27 cellular contexts compared by ENCODE assay signal in genomic region chr14:63689132-63689531, GRCh38.
"Had no signal": no experiment of that assay in that cellular context is flagged by ENCODE, and none has a peak within 500 bp of the region (broad histone marks: within the 10 kb centered on the region; RNA-seq: fewer than 3 reads in every experiment).

No MANE protein-coding gene starts in this region.

- H3K27me3 Mint-ChIP-seq: dendritic cell treated with granulocyte-macrophage colony-stimulating factor and Interleukin-4, amounts not matched to agents 40 ng/mL and 50 ng/mL, for 4 days; effector memory CD8-positive, alpha-beta T cell; naive thymus-derived CD4-positive, alpha-beta T cell had no signal

- H3K9me3 ChIP-seq: colonic mucosa, esophagus squamous epithelium, gastrocnemius medialis, heart right ventricle, left lung, lower lobe of right lung had no signal

- FAIRE-seq: endometrium, islet of Langerhans, keratinocyte had no signal

- H3K27ac ChIP-seq: colonic mucosa, epithelial cell of prostate, esophagus squamous epithelium, gastrocnemius medialis, heart right ventricle, left lung, lower lobe of right lung had no signal

- ATAC-seq: effector memory CD8-positive, alpha-beta T cell; esophagus mucosa; gastrocnemius medialis; heart right ventricle; left cardiac atrium; left lung; left ventricle myocardium superior; lower lobe of right lung; naive thymus-derived CD4-positive, alpha-beta T cell had no signal

- H3K4me3 Mint-ChIP-seq: dendritic cell treated with granulocyte-macrophage colony-stimulating factor and Interleukin-4, amounts not matched to agents 40 ng/mL and 50 ng/mL, for 4 days; effector memory CD8-positive, alpha-beta T cell; endodermal cell; naive thymus-derived CD4-positive, alpha-beta T cell had no signal

- H3K4me3 ChIP-seq: colonic mucosa, esophagus squamous epithelium, gastrocnemius medialis, heart right ventricle, left lung, lower lobe of right lung had no signal

- H3K4me1 Mint-ChIP-seq: endodermal cell had no signal

- H3K36me3 ChIP-seq: colonic mucosa, gastrocnemius medialis, left lung had no signal

- H3K27ac Mint-ChIP-seq: dendritic cell treated with granulocyte-macrophage colony-stimulating factor and Interleukin-4, amounts not matched to agents 40 ng/mL and 50 ng/mL, for 4 days; effector memory CD8-positive, alpha-beta T cell; endodermal cell had no signal

- H3K9me3 Mint-ChIP-seq: dendritic cell treated with granulocyte-macrophage colony-stimulating factor and Interleukin-4, amounts not matched to agents 40 ng/mL and 50 ng/mL, for 4 days; effector memory CD8-positive, alpha-beta T cell; endodermal cell; naive thymus-derived CD4-positive, alpha-beta T cell had no signal

- H3K4me1 ChIP-seq: colonic mucosa, esophagus squamous epithelium, gastrocnemius medialis, heart right ventricle, left lung, lower lobe of right lung had no signal

- DNase-seq: colonic mucosa; cortex of kidney; effector CD8-positive, alpha-beta T cell; effector memory CD8-positive, alpha-beta T cell; endodermal cell; erythroblast; esophagus squamous epithelium; foreskin fibroblast; foreskin melanocyte; gastrocnemius medialis; glutamatergic neuron; head of caudate nucleus; heart right ventricle; hippocampal formation; left cardiac atrium; left lung; left ventricle myocardium superior; lower lobe of right lung; mesenchymal stem cell; midbrain; naive thymus-derived CD4-positive, alpha-beta T cell had no signal

- H3K27me3 ChIP-seq: colonic mucosa, esophagus squamous epithelium, gastrocnemius medialis, heart right ventricle, left lung had no signal
